In the genomic region with DNA sequence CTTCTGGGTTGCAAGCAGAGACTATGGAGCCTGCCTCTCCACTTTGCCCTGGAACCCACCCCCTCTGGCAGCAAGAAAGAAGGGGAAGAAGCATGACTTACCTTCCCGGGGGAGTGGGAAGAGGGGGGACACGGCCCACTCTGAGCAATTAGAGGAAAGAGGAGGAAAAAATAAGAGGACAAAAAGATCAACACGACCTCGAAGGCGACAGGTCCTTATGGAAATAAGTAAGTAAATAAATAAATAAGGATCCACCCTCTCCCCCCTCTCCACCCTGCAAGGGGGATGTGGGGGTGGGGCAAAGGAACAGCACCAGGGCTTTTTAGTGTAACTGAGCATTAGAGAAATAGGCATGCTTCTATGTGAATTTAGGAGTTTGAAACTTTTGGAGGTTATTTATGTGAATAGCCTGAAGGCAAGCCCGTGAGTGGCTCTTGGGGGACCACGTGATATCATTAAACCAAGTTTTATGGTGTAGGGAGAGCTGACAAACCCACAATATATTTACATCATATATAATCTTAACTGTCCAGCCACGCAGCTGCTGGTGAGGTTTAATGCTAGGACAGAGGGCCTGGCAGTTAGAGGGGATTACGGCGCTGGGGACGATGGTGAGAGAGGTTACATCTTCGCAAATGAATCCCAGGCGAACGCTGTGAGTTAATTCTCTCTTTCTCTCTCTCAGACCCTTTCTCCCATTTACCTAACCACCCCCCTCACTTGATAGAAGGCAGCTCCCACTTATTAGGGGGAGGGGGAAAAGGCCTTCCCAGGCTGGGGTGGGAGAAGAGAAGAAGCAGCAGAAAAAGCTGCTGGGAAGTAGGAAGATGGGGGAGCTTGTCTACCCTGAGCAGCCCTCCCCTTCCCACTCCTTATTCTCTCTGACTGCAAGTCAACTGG, we compare ENCODE assay signal across 1 cellular context.
TF ChIP-seq lines count a peak whose summit lies in the region.

No MANE protein-coding gene starts in this region.

TF ChIP-seq in H1, 55 proteins besides CTCF, POLR2A, EP300 and RAD21:
- TF ChIP-seq SP1 (IDR thresholded peaks at IDR 0.05; ENCODE audit: low read depth, low read length) = no peak
- TF ChIP-seq TCF12 (IDR thresholded peaks at IDR 0.05; ENCODE audit: low read depth, low read length) = no peak
- TF ChIP-seq POU5F1 (IDR thresholded peaks at IDR 0.05; ENCODE audit: low read depth, low read length) = no peak
- no peak for TF ChIP-seq TEAD4 (IDR thresholded peaks at IDR 0.05; ENCODE audit: low read depth, low read length)
- TF ChIP-seq BCL11A (IDR thresholded peaks at IDR 0.05; ENCODE audit: low read depth in 2 of 2, low read length in 2 of 2) = no peak
- TF ChIP-seq SIN3A (conservative IDR thresholded peaks at IDR 0.05 in 1 of 2, IDR thresholded peaks at IDR 0.05 in 1 of 2; ENCODE audit: low read depth in 1 of 2, low read length in 2 of 2) = no peak
- no peak for TF ChIP-seq GTF2F1 (IDR thresholded peaks at IDR 0.05; ENCODE audit: borderline replicate concordance, low read depth, low read length)
- TF ChIP-seq, protein P1, sequence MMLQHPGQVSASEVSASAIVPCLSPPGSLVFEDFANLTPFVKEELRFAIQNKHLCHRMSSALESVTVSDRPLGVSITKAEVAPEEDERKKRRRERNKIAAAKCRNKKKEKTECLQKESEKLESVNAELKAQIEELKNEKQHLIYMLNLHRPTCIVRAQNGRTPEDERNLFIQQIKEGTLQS (IDR thresholded peaks at IDR 0.05; ENCODE audit: insufficient read depth, low read depth, low read length) = no peak
- TF ChIP-seq KDM1A (IDR thresholded peaks at IDR 0.05; ENCODE audit: borderline replicate concordance, low read length) = no peak
- no peak for TF ChIP-seq MAFK (IDR thresholded peaks at IDR 0.05; ENCODE audit: low read depth, low read length)
- TF ChIP-seq CREB1 (IDR thresholded peaks at IDR 0.05) = no peak
- TF ChIP-seq EGR1 (IDR thresholded peaks at IDR 0.05; ENCODE audit: borderline replicate concordance, low read depth, low read length) = no peak
- TF ChIP-seq CBX8 (IDR thresholded peaks at IDR 0.05; ENCODE audit: borderline replicate concordance, low read depth, low read length) = no peak
- TF ChIP-seq SIX5 (IDR thresholded peaks at IDR 0.05; ENCODE audit: low read depth, low read length) = no peak
- TF ChIP-seq, protein P2, sequence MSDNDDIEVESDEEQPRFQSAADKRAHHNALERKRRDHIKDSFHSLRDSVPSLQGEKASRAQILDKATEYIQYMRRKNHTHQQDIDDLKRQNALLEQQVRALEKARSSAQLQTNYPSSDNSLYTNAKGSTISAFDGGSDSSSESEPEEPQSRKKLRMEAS (IDR thresholded peaks at IDR 0.05) = no peak
- TF ChIP-seq SUZ12 (IDR thresholded peaks at IDR 0.05; ENCODE audit: low read length) = no peak
- TF ChIP-seq TBP (IDR thresholded peaks at IDR 0.05; ENCODE audit: low read depth, low read length) = no peak
- TF ChIP-seq TAF7 (optimal IDR thresholded peaks at IDR 0.05; ENCODE audit: borderline replicate concordance, low read depth, low read length) = no peak
- no peak for TF ChIP-seq BRCA1 (IDR thresholded peaks at IDR 0.05; ENCODE audit: low read depth, low read length)
